ENCODE assay signal across 8 cellular contexts in genomic region chrX:153598541-153599191, GRCh38. TPM values are rescaled to one million over a fixed set of nuclear protein-coding genes. Genes with fewer than 3 reads are reported as not detected.
DNase-seq lines count a peak whose midpoint lies in the region; ATAC-seq and FAIRE-seq lines count a peak whose summit lies in the region.

Gene CCNQ (minus strand): TSS chrX:153599139. CDS start chrX:153599073, 66 bp downstream.

- H3K4me1 ChIP-seq in BLaER1 = peaks cover 49% of the 10 kb centered on the region
- H3K4me1 ChIP-seq in SJSA1 (replicated peaks) = peaks cover 9% of the 10 kb centered on the region; the same call in 1 of the 2 replicates

- ATAC-seq in HG03196 (IDR thresholded peaks at IDR 0.05; ENCODE audit: unreplicated experiment) = peak; percentile 43
- peak; percentile 78 for ATAC-seq in stimulated activated effector memory CD8-positive, alpha-beta T cell treated with anti-CD3 and anti-CD28 coated beads, Interleukin-12 subunit alpha, Interleukin-12 subunit beta, amount 100 ng/mL, for 72 hours

- peak; percentile 47 for FAIRE-seq in GM19239 (lab: Jason Lieb, UNC)

- H3K36me3 ChIP-seq in BLaER1 (peaks cover 23% of the 10 kb centered on the region), SJSA1 (no peaks in the 10 kb centered on the region)

- peak within 1 kb of the TSS; percentile 78 for H3K4me3 ChIP-seq in BLaER1
- H3K4me3 ChIP-seq in SJSA1 = peak within 1 kb of the TSS; percentile 91

- peaks cover 59% of the 10 kb centered on the region for H4K20me1 ChIP-seq in BLaER1

- H3K9me3 Mint-ChIP-seq in stimulated activated effector memory CD8-positive, alpha-beta T cell treated with anti-CD3 and anti-CD28 coated beads, Interleukin-12 subunit alpha, Interleukin-12 subunit beta, amount 100 ng/mL, for 72 hours = no peaks in the 10 kb centered on the region

- H3K27me3 ChIP-seq in BLaER1 (peaks cover 61% of the 10 kb centered on the region), SJSA1 (replicated peaks) (no peaks in the 10 kb centered on the region)

- DNase-seq in GM19239 (ENCODE audit: insufficient read length, low spot score) (no peak), SJSA1 (ENCODE audit: low read depth in 1 of 2, low spot score in 2 of 2) (peak in 1 of 2 experiments; percentile 59), left kidney (ENCODE audit: low read depth, low spot score) (peak; percentile 46), DMS114 treated with DMSO at 0.1 percent for 48 hours (lab: John Stamatoyannopoulos, UW; ENCODE audit: unreplicated experiment) (no peak)
- DNase-seq in central memory CD4-positive, alpha-beta T cell = peak; percentile 30
- peak in 1 of 2 donors; percentile 69 for DNase-seq in stimulated activated effector memory CD8-positive, alpha-beta T cell treated with anti-CD3 and anti-CD28 coated beads, Interleukin-12 subunit alpha, Interleukin-12 subunit beta, amount 100 ng/mL, for 72 hours (ENCODE audit: low spot score in 2 of 2)

- H3K27ac ChIP-seq in BLaER1 (peak within 1 kb of the TSS; percentile 76), SJSA1 (peak within 1 kb of the TSS; percentile 34)

- peak within 1 kb of the TSS; percentile 80 for H3K9ac ChIP-seq in BLaER1

- peak within 1 kb of the TSS; percentile 81 for H3K4me3 Mint-ChIP-seq in stimulated activated effector memory CD8-positive, alpha-beta T cell treated with anti-CD3 and anti-CD28 coated beads, Interleukin-12 subunit alpha, Interleukin-12 subunit beta, amount 100 ng/mL, for 72 hours

- H3K9me3 ChIP-seq in BLaER1 (peaks cover 8% of the 10 kb centered on the region; the same call in 1 of the 2 replicates), SJSA1 (replicated peaks) (no peaks in the 10 kb centered on the region)

- peak within 1 kb of the TSS; percentile 60 for H3K27ac Mint-ChIP-seq in stimulated activated effector memory CD8-positive, alpha-beta T cell treated with anti-CD3 and anti-CD28 coated beads, Interleukin-12 subunit alpha, Interleukin-12 subunit beta, amount 100 ng/mL, for 72 hours

- H3K4me2 ChIP-seq in BLaER1 = peak within 1 kb of the TSS; percentile 81

- peaks cover 44% of the 10 kb centered on the region for H3K4me1 Mint-ChIP-seq in stimulated activated effector memory CD8-positive, alpha-beta T cell treated with anti-CD3 and anti-CD28 coated beads, Interleukin-12 subunit alpha, Interleukin-12 subunit beta, amount 100 ng/mL, for 72 hours

- H3K36me3 Mint-ChIP-seq in stimulated activated effector memory CD8-positive, alpha-beta T cell treated with anti-CD3 and anti-CD28 coated beads, Interleukin-12 subunit alpha, Interleukin-12 subunit beta, amount 100 ng/mL, for 72 hours = peaks cover 29% of the 10 kb centered on the region

RNA-seq across cellular contexts. Expression of gene CCNQ, which starts in this region (rescaled TPM):
- total RNA-seq in SJSA1 (2014; rRNA removed; shearing (Covaris generic)) = 39.9 and 49.3 TPM in 2 replicates

Comparison
In these comparisons a context has a peak if more than half of its experiments do, and no peak if none do; other contexts are left out.
1. DNase-seq: peak in central memory CD4-positive, alpha-beta T cell (single experiment) and left kidney (single experiment); none in GM19239 (single experiment) and DMS114 treated with DMSO at 0.1 percent for 48 hours (single experiment).